In the genomic region with DNA sequence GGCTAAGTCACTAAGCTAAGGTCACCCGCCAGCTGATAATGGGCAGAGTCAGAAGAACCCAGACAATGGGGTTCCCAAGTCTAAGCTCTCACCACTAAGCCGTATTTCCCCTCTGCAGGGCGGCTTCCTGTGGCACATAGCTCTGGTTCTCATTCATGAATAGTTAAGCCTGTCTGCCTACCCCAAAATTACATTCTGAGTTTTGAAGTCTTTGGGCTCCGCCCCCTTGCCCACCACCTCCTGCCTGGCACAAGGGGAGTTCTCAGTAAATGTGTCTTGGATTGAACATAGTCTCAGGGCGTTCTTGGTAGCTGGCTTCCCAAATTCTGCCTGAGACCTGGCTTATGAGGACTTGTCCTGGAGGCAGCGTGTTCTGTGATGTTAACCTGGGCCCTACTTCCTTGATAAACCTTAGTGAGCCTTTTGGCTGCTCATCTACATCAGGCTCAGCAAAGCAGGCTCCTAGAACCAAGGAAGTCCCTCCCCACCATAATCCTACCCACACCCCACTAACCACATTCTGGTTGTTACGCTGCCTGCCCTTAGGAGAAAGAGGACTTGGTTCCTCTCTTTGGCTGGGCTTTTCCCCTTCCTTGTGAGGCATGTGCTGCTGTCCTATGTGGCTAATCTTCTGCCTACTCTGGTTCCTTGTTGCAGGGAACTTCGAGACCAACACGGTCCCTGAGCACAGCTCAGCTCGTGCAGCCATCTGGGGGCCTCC, we compare ENCODE assay signal across 1 cellular context.
TF ChIP-seq lines count a peak whose summit lies in the region.

No MANE protein-coding gene starts in this region.

TF ChIP-seq in IMR-90, 13 proteins besides CTCF, POLR2A, EP300 and RAD21:
- TF ChIP-seq USF2 (IDR thresholded peaks at IDR 0.05; ENCODE audit: low read depth, low read length) (no peak), FOS (IDR thresholded peaks at IDR 0.05; ENCODE audit: low read depth, low read length) (no peak), NFE2L2 (IDR thresholded peaks at IDR 0.05; ENCODE audit: low read depth, low read length) (no peak), MXI1 (IDR thresholded peaks at IDR 0.05; ENCODE audit: borderline replicate concordance, low read depth, low read length) (no peak), RFX5 (IDR thresholded peaks at IDR 0.05; ENCODE audit: low read depth, low read length) (no peak), BHLHE40 (IDR thresholded peaks at IDR 0.05; ENCODE audit: low read depth, low read length) (no peak)
